In the genomic region with DNA sequence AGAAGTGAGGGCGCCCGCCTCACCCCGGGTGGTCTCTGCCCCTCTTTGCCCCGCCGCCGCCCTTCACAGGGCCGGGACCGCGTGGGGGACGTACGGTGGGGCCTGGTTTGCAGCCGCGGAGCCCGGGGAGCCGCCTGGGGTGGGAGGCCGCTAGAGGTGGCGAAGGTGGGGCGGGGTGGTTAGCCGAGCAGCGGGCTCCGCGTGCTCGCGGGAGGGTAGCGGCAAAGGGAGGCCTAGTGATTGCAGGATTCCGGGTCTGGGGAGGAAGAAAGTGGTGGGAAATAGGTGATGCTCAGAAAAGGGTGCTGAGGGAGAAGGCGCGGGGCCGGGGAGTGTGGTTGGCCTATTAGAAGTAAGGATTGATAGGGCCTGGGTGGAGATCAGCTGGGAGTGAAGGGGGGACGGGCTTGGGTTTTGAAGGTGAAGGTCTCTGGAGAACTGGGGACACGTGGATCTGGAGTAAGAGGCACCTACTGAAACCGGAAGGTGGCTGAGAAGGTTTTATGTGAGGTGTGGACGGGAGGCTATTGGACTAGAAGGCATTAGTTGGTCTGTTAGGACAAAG, we compare ENCODE assay signal across 8 cellular contexts. TPM values are rescaled to one million over a fixed set of nuclear protein-coding genes. Genes with fewer than 3 reads are reported as not detected.
DNase-seq lines count a peak whose midpoint lies in the region; ATAC-seq and TF ChIP-seq lines count a peak whose summit lies in the region.

No MANE protein-coding gene starts in this region.

- 0% methylated on average over 22 to 33 of the region's 33 CpGs for WGBS in body of pancreas, 2 donors

- DNase-seq in DMS79 (lab: John Stamatoyannopoulos, UW) (peak; percentile 39), T-helper 2 cell (peak; percentile 19 to 72 (median 39)), body of pancreas (peak; percentile 34 to 56 (median 48)), SKM-1 (lab: John Stamatoyannopoulos, UW; ENCODE audit: unreplicated experiment) (no peak)
- DNase-seq in stimulated activated CD4-positive, alpha-beta T cell treated with anti-CD3 and anti-CD28 coated beads, Interleukin-4, amount 100 ng/mL, for 1 hour: peak; percentile 55

- no peak for TF ChIP-seq POLR2A in body of pancreas (IDR thresholded peaks at IDR 0.05)

- H3K9me3 ChIP-seq in KOPT-K1 (ENCODE audit: insufficient read depth, low read length, poor library complexity, severe bottlenecking): peaks cover 9% of the 10 kb centered on the region
- H3K9me3 ChIP-seq in body of pancreas: no peaks in the 10 kb centered on the region

- intact Hi-C loops in body of pancreas (cut with DNase I): no loop called here

- peak overlapping the region; percentile 65 for H3K27ac ChIP-seq in KOPT-K1 (ENCODE audit: low read depth, low read length, poor library complexity, severe bottlenecking)
- peak overlapping the region; percentile 71 to 94 (median 88) for H3K27ac ChIP-seq in body of pancreas
- H3K27ac ChIP-seq in layer of hippocampus (ENCODE audit: low read depth, low read length): peak overlapping the region; percentile 74

- peak overlapping the region; percentile 94 to 95 for H3K4me3 ChIP-seq in body of pancreas

- TF ChIP-seq CTCF in body of pancreas (IDR thresholded peaks at IDR 0.05): no peak

- H3K36me3 ChIP-seq in KOPT-K1 (ENCODE audit: insufficient read depth, low read length) (no peaks in the 10 kb centered on the region), body of pancreas (replicated peaks in 1 of 2; ENCODE audit: insufficient read depth in 1 of 2, low read depth in 2 of 2) (no peaks in the 10 kb centered on the region)

- H3K4me1 ChIP-seq in body of pancreas: peaks cover 35% of the 10 kb centered on the region

- ATAC-seq in GM21576 (IDR thresholded peaks at IDR 0.05; ENCODE audit: unreplicated experiment) (peak; percentile 3), body of pancreas (peak; percentile 11)

- H3K27me3 ChIP-seq in body of pancreas: no peaks in the 10 kb centered on the region
- no peaks in the 10 kb centered on the region for H3K27me3 ChIP-seq in layer of hippocampus (ENCODE audit: control insufficient read depth, insufficient read depth, low read length)

RNA-seq across cellular contexts. Expression of gene FAR1, which starts 0.6 kb away (rescaled TPM):
- 10 to 100 TPM; 40.2 to 43.2 TPM for total RNA-seq in body of pancreas
